ENCODE assay signal across 17 cellular contexts in the genomic region with DNA sequence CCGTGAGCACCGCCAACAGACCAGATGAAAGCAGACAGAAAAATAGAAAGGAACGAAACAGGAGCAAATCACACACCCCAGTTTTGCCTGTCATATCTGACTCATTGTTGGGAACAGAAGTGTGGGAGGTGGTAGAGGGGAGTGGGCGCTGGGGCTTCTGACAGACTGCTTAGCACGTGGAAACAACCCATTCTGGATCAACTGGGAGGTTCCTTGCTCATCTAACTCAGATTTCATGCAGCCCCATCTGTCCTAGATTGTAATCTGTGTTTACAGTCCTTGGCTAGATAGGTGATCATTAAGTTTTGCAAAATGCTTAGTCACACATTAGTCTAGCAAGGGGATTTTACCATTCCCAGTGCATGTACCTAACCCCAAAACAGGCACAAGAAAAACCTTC.
A peak's percentile ranks its signal among the peaks of the same experiment; 100 is the strongest.
DNase-seq lines count a peak whose midpoint lies in the region; ATAC-seq and TF ChIP-seq lines count a peak whose summit lies in the region.
"Had no signal": no experiment of that assay in that cellular context is flagged by ENCODE, and none has a peak within 500 bp of the region (broad histone marks: within the 10 kb centered on the region; RNA-seq: fewer than 3 reads in every experiment).

No MANE protein-coding gene starts in this region.

- POLR2A ChIA-PET in PC-3 (lab: Charles Lee; ENCODE audit: unreplicated experiment) = no interaction called here

- H3K27ac Mint-ChIP-seq in stimulated activated effector memory CD8-positive, alpha-beta T cell treated with anti-CD3 and anti-CD28 coated beads, Interleukin-12 subunit alpha, Interleukin-12 subunit beta, amount 100 ng/mL, for 72 hours = no peak overlapping the region
- no peak overlapping the region for H3K27ac Mint-ChIP-seq in chondrocyte (ENCODE audit: unreplicated experiment)
- H3K27ac Mint-ChIP-seq: activated CD4-positive, alpha-beta T cell treated with anti-CD3 and anti-CD28 coated beads, Interleukin-2, amount 10 ng/mL, durations not matched to agents 24 days and 14 days; activated T-helper 2 cell treated with anti-CD3 and anti-CD28 coated beads, Interferon-gamma antibody, Interleukin-2, Interleukin-4, amounts not matched to agents 10 μg/mL and 5 μg/mL and 100 μg/mL, durations not matched to agents 14 hours and 24 hours and 36 hours had no signal

- H3K4me1 ChIP-seq in PC-3 (ENCODE audit: insufficient read depth, low read length) (peaks cover 36% of the 10 kb centered on the region), neuronal stem cell (ENCODE audit: control insufficient read depth in 2 of 2, insufficient read depth in 1 of 2, low read depth in 1 of 2, low read length in 2 of 2) (peaks cover 0 to 4% of the 10 kb centered on the region in 2 donors), uterus (no peaks in the 10 kb centered on the region)
- H3K4me1 ChIP-seq: BLaER1, parathyroid adenoma had no signal

- peaks cover 76% of the 10 kb centered on the region for H3K36me3 ChIP-seq in PC-3 (ENCODE audit: low read depth, low read length)
- peaks cover 0 to 88% of the 10 kb centered on the region in 2 donors for H3K36me3 ChIP-seq in neuronal stem cell (replicated peaks in 1 of 2; ENCODE audit: control insufficient read depth in 2 of 2, insufficient read depth in 2 of 2, low read length in 2 of 2)
- H3K36me3 ChIP-seq in uterus = no peaks in the 10 kb centered on the region
- H3K36me3 ChIP-seq: BLaER1 had no signal

- intact Hi-C loops in PC-3 (cut with micrococcal nuclease) (no loop called here), uterus (cut with DNase I; ENCODE audit: low total_unique reads) (no loop called here)

- H3K18ac ChIP-seq in neuronal stem cell (ENCODE audit: low read length) = no peak overlapping the region

- H3K27me3 ChIP-seq in PC-3 (ENCODE audit: low read length) (no peaks in the 10 kb centered on the region), neuronal stem cell (ENCODE audit: control insufficient read depth in 3 of 3, insufficient read depth in 3 of 3, low read depth in 1 of 3, low read length in 3 of 3) (no peaks in the 10 kb centered on the region), uterus (no peaks in the 10 kb centered on the region)
- H3K27me3 ChIP-seq: BLaER1, brain microvascular endothelial cell, SJSA1 had no signal

- no peak for TF ChIP-seq POLR2A in uterus (IDR thresholded peaks at IDR 0.05)

- TF ChIP-seq CTCF in PC-3 (conservative IDR thresholded peaks at IDR 0.05; ENCODE audit: low read depth, low read length) (no peak), uterus (IDR thresholded peaks at IDR 0.05) (no peak), chondrocyte (IDR thresholded peaks at IDR 0.05) (no peak)

- H3K4ac ChIP-seq in neuronal stem cell (ENCODE audit: low read length) = no peak overlapping the region

- no peak overlapping the region for H2BK12ac ChIP-seq in neuronal stem cell (ENCODE audit: low read length)

- H4K91ac ChIP-seq in neuronal stem cell (ENCODE audit: low read depth, low read length, poor library complexity) = no peak overlapping the region

- no peak overlapping the region for H3K4me3 Mint-ChIP-seq in stimulated activated effector memory CD8-positive, alpha-beta T cell treated with anti-CD3 and anti-CD28 coated beads, Interleukin-12 subunit alpha, Interleukin-12 subunit beta, amount 100 ng/mL, for 72 hours
- H3K4me3 Mint-ChIP-seq in chondrocyte (ENCODE audit: unreplicated experiment) = no peak overlapping the region
- H3K4me3 Mint-ChIP-seq: activated CD4-positive, alpha-beta T cell treated with anti-CD3 and anti-CD28 coated beads, Interleukin-2, amount 10 ng/mL, durations not matched to agents 24 days and 14 days had no signal

- H3K36me3 Mint-ChIP-seq in stimulated activated effector memory CD8-positive, alpha-beta T cell treated with anti-CD3 and anti-CD28 coated beads, Interleukin-12 subunit alpha, Interleukin-12 subunit beta, amount 100 ng/mL, for 72 hours = no peaks in the 10 kb centered on the region
- peaks cover 36% of the 10 kb centered on the region for H3K36me3 Mint-ChIP-seq in chondrocyte (ENCODE audit: low read depth)

- no peak overlapping the region for H2BK5ac ChIP-seq in neuronal stem cell (ENCODE audit: low read length)

- no peak overlapping the region for H3K4me2 ChIP-seq in PC-3 (ENCODE audit: low read length)
- no peak overlapping the region for H3K4me2 ChIP-seq in neuronal stem cell (ENCODE audit: insufficient read depth, low read length, poor library complexity, severe bottlenecking)
- H3K4me2 ChIP-seq: BLaER1 had no signal

- H3K4me3 ChIP-seq in PC-3 (ENCODE audit: low read length) (no peak overlapping the region), neuronal stem cell (ENCODE audit: low read length in 2 of 2) (no peak overlapping the region), uterus (no peak overlapping the region)
- H3K4me3 ChIP-seq: BLaER1, dorsolateral prefrontal cortex, SJSA1 had no signal

- no peaks in the 10 kb centered on the region for H3K79me1 ChIP-seq in neuronal stem cell (ENCODE audit: low read depth, low read length)

- no peak overlapping the region for H3K14ac ChIP-seq in neuronal stem cell (ENCODE audit: low read length)

- BruUV-seq in PC-3 (replicated peaks; lab: Mats Ljungman, UMichigan) = no TSS peak

- no peaks in the 10 kb centered on the region for H3K9me3 Mint-ChIP-seq in stimulated activated effector memory CD8-positive, alpha-beta T cell treated with anti-CD3 and anti-CD28 coated beads, Interleukin-12 subunit alpha, Interleukin-12 subunit beta, amount 100 ng/mL, for 72 hours
- no peaks in the 10 kb centered on the region for H3K9me3 Mint-ChIP-seq in chondrocyte (ENCODE audit: low read depth)
- H3K9me3 Mint-ChIP-seq: activated CD4-positive, alpha-beta T cell treated with anti-CD3 and anti-CD28 coated beads, Interleukin-2, amount 10 ng/mL, durations not matched to agents 24 days and 14 days; activated T-helper 2 cell treated with anti-CD3 and anti-CD28 coated beads, Interferon-gamma antibody, Interleukin-2, Interleukin-4, amounts not matched to agents 10 μg/mL and 5 μg/mL and 100 μg/mL, durations not matched to agents 14 hours and 24 hours and 36 hours had no signal

- H3K9me3 ChIP-seq in PC-3 (ENCODE audit: low read length) = no peaks in the 10 kb centered on the region
- H3K9me3 ChIP-seq in neuronal stem cell (replicated peaks in 1 of 2; ENCODE audit: control insufficient read depth in 2 of 2, insufficient read depth in 1 of 2, low read depth in 1 of 2, low read length in 2 of 2) = no peaks in the 10 kb centered on the region
- no peaks in the 10 kb centered on the region for H3K9me3 ChIP-seq in uterus
- H3K9me3 ChIP-seq: BLaER1, SJSA1 had no signal

- H2BK120ac ChIP-seq in neuronal stem cell (ENCODE audit: low read depth, low read length) = no peak overlapping the region

- no peaks in the 10 kb centered on the region for H3K9me2 ChIP-seq in PC-3 (replicated peaks; ENCODE audit: low read length)

- H3K9ac ChIP-seq in PC-3 (ENCODE audit: low read length) (no peak overlapping the region), neuronal stem cell (ENCODE audit: low read depth, low read length, poor library complexity) (no peak overlapping the region)
- H3K9ac ChIP-seq: BLaER1, parathyroid adenoma had no signal

- WGBS in neuronal stem cell (ENCODE audit: extremely low coverage in 2 of 2, insufficient read length in 2 of 2, insufficient replicate concordance in 1 of 2), 2 donors = no CpG with 5 or more reads among the region's 5 CpGs

- H3K4me1 Mint-ChIP-seq in stimulated activated effector memory CD8-positive, alpha-beta T cell treated with anti-CD3 and anti-CD28 coated beads, Interleukin-12 subunit alpha, Interleukin-12 subunit beta, amount 100 ng/mL, for 72 hours = peaks cover 7% of the 10 kb centered on the region
- peaks cover 32% of the 10 kb centered on the region for H3K4me1 Mint-ChIP-seq in chondrocyte (ENCODE audit: low read depth)

- no peaks in the 10 kb centered on the region for H3K27me3 Mint-ChIP-seq in chondrocyte (ENCODE audit: low read depth)

- peak; percentile 8 for ATAC-seq in PC-3
- ATAC-seq in left lobe of liver = peak; percentile 52
- ATAC-seq in stimulated activated effector memory CD8-positive, alpha-beta T cell treated with anti-CD3 and anti-CD28 coated beads, Interleukin-12 subunit alpha, Interleukin-12 subunit beta, amount 100 ng/mL, for 72 hours = peak; percentile 57

- no peaks in the 10 kb centered on the region for H4K20me1 ChIP-seq in PC-3 (ENCODE audit: low read length)
- H4K20me1 ChIP-seq: BLaER1 had no signal

- H3F3A ChIP-seq in PC-3 (ENCODE audit: low read length, unreplicated experiment) = peaks cover 15% of the 10 kb centered on the region

- H3K79me2 ChIP-seq in PC-3 (ENCODE audit: low read length) = no peaks in the 10 kb centered on the region
- H3K79me2 ChIP-seq: parathyroid adenoma had no signal

- H2AFZ ChIP-seq in PC-3 (ENCODE audit: low read length) = peak overlapping the region; percentile 4
- no peak overlapping the region for H2AFZ ChIP-seq in neuronal stem cell (ENCODE audit: low read length)
- H2AFZ ChIP-seq: parathyroid adenoma had no signal

- CTCF ChIA-PET in PC-3 (lab: Charles Lee) = no interaction called here

- H4K8ac ChIP-seq in neuronal stem cell (ENCODE audit: low read depth, low read length) = no peak overlapping the region

- H2BK15ac ChIP-seq in neuronal stem cell (ENCODE audit: low read length) = no peak overlapping the region

- H2AK5ac ChIP-seq in neuronal stem cell (ENCODE audit: low read depth, low read length) = no peak overlapping the region

- DNase-seq in stimulated activated CD4-positive, alpha-beta T cell treated with anti-CD3 and anti-CD28 coated beads, Interleukin-12 subunit alpha, Interleukin-12 subunit beta, amount 100 ng/mL, for 4 hours = peak; percentile 7
- DNase-seq in stimulated activated CD4-positive, alpha-beta T cell treated with anti-CD3 and anti-CD28 coated beads, Interleukin-2, amount 100 ng/mL, for 48 hours = no peak
- DNase-seq in PC-3 (peak; percentile 82), left lobe of liver (ENCODE audit: low spot score) (no peak), neuronal stem cell (ENCODE audit: low spot score) (no peak), uterus (no peak), chondrocyte (ENCODE audit: low spot score) (no peak)
- no peak for DNase-seq in stimulated activated effector memory CD8-positive, alpha-beta T cell treated with anti-CD3 and anti-CD28 coated beads, Interleukin-12 subunit alpha, Interleukin-12 subunit beta, amount 100 ng/mL, for 72 hours (ENCODE audit: low spot score in 2 of 2)
- DNase-seq: activated CD4-positive, alpha-beta T cell treated with anti-CD3 and anti-CD28 coated beads, Interleukin-2, amount 10 ng/mL, durations not matched to agents 24 days and 14 days; brain microvascular endothelial cell; DMS79; NCI-H226 had no signal

- H3K23ac ChIP-seq in neuronal stem cell (ENCODE audit: low read depth, low read length, poor library complexity) = no peak overlapping the region

- H3K27ac ChIP-seq in PC-3 (ENCODE audit: low read length) (peak overlapping the region; percentile 9), neuronal stem cell (replicated peaks; ENCODE audit: low read length) (no peak overlapping the region), uterus (peak overlapping the region in 1 of 2 donors; percentile 3)
- H3K27ac ChIP-seq: BLaER1, parathyroid adenoma had no signal

Comparison
In these comparisons a context has a peak if more than half of its experiments do, and no peak if none do; other contexts are left out.
1. DNase-seq: peak in stimulated activated CD4-positive, alpha-beta T cell treated with anti-CD3 and anti-CD28 coated beads, Interleukin-12 subunit alpha, Interleukin-12 subunit beta, amount 100 ng/mL, for 4 hours (single experiment) and PC-3 (single experiment); none in stimulated activated CD4-positive, alpha-beta T cell treated with anti-CD3 and anti-CD28 coated beads, Interleukin-2, amount 100 ng/mL, for 48 hours (0 of 2), left lobe of liver (single experiment), stimulated activated effector memory CD8-positive, alpha-beta T cell treated with anti-CD3 and anti-CD28 coated beads, Interleukin-12 subunit alpha, Interleukin-12 subunit beta, amount 100 ng/mL, for 72 hours (0 of 2), neuronal stem cell (single experiment), uterus (0 of 2) and chondrocyte (single experiment).
2. Peak in every context shown above with its lines, with median percentiles within 50 percentile points of each other: ATAC-seq.